12 cellular contexts compared by ENCODE assay signal in genomic region chr19:55598034-55598433, GRCh38. TPM values are rescaled to one million over a fixed set of nuclear protein-coding genes. Genes with fewer than 3 reads are reported as not detected.
DNase-seq lines count a peak whose midpoint lies in the region; ATAC-seq, FAIRE-seq and TF ChIP-seq lines count a peak whose summit lies in the region.
"Had no signal": no experiment of that assay in that cellular context is flagged by ENCODE, and none has a peak within 500 bp of the region (broad histone marks: within the 10 kb centered on the region; RNA-seq: fewer than 3 reads in every experiment).

No MANE protein-coding gene starts in this region.

- no peak overlapping the region for H2AFZ ChIP-seq in K562 (ENCODE audit: low read depth, low read length)
- H2AFZ ChIP-seq in neural cell (ENCODE audit: low read depth, low read length) = no peak overlapping the region

- H3K4me1 ChIP-seq in ES-I3 (ENCODE audit: insufficient read depth, low read length) = 0 out of 2 replicates have a peak, but pooled peaks cover 5% of the 10 kb centered on the region
- peaks cover 15 to 27% of the 10 kb centered on the region in 2 experiments; a peak in 4 of 5 replicates for H3K4me1 ChIP-seq in K562 (replicated peaks in 1 of 2; ENCODE audit: control insufficient read depth in 2 of 2, insufficient read depth in 2 of 2, low read length in 2 of 2)
- no peaks in the 10 kb centered on the region for H3K4me1 ChIP-seq in colonic mucosa

- in situ Hi-C loops in K562 (cut with MboI) = no loop called here

- no peaks in the 10 kb centered on the region for H3K36me3 ChIP-seq in ES-I3 (ENCODE audit: insufficient read depth, low read length)
- peaks cover 32% of the 10 kb centered on the region; the same call in 2 of the 3 replicates for H3K36me3 ChIP-seq in K562 (ENCODE audit: control insufficient read depth, insufficient read depth, low read length)
- H3K36me3 ChIP-seq in neural cell (ENCODE audit: insufficient read depth, low read length) = no peaks in the 10 kb centered on the region
- no peaks in the 10 kb centered on the region for H3K36me3 ChIP-seq in colonic mucosa

- H3K9ac ChIP-seq in ES-I3 (ENCODE audit: low read depth, low read length) (peak overlapping the region; percentile 56; the same call in 1 of the 2 replicates), K562 (ENCODE audit: insufficient read depth in 1 of 2, low read depth in 2 of 2, low read length in 2 of 2) (no peak overlapping the region), neural cell (ENCODE audit: low read length) (no peak overlapping the region), colonic mucosa (ENCODE audit: low read depth in 2 of 2, low read length in 2 of 2) (no peak overlapping the region)

- no peaks in the 10 kb centered on the region for H3F3A ChIP-seq in neural cell (ENCODE audit: insufficient read depth, low read length, poor library complexity, severe bottlenecking)

- no peaks in the 10 kb centered on the region for H4K20me1 ChIP-seq in K562 (replicated peaks; ENCODE audit: control insufficient read depth, insufficient read depth, low read length)
- H4K20me1 ChIP-seq in neural cell (ENCODE audit: insufficient read depth) = no peaks in the 10 kb centered on the region

- DNase-seq in K562 (ENCODE audit: extremely low read depth in 1 of 4, low spot score in 3 of 4) = peak in 1 of 4 experiments; percentile 9
- no peak for DNase-seq in colonic mucosa
- no peak for DNase-seq in H4 (ENCODE audit: low spot score)
- no peak for DNase-seq in stimulated activated naive CD8-positive, alpha-beta T cell treated with anti-CD3 and anti-CD28 coated beads, Interleukin-15, Interleukin-2, amounts not matched to agents 100 U/mL and 50 U/mL, for 24 hours
- DNase-seq: activated naive CD8-positive, alpha-beta T cell treated with anti-CD3 and anti-CD28 coated beads for 36 hours; EL; tibial artery had no signal

- no TSS peak for BruUV-seq in K562 (replicated peaks; lab: Mats Ljungman, UMichigan)

- TF ChIP-seq CTCF in 22Rv1 (IDR thresholded peaks at IDR 0.05) (no peak), K562 (IDR thresholded peaks at IDR 0.05 in 2 of 3, conservative IDR thresholded peaks at IDR 0.05 in 1 of 3; ENCODE audit: insufficient read depth in 2 of 3, low read depth in 1 of 3, low read length in 3 of 3) (no peak), neural cell (IDR thresholded peaks at IDR 0.05; ENCODE audit: poor library complexity, severe bottlenecking) (no peak), colonic mucosa (IDR thresholded peaks at IDR 0.05) (no peak)

- POLR2A ChIA-PET in K562 (lab: Yijun Ruan, JAX) = interaction anchor here (3.4 kb wide), 1 partner anchor 10 kb away, joined by 22 read pairs; no protein-coding TSS in a partner anchor

- H3K4me3 ChIP-seq in K562 = no peak overlapping the region
- peak overlapping the region; percentile 75 for H3K4me3 ChIP-seq in neural cell (ENCODE audit: low read length)
- H3K4me3 ChIP-seq in colonic mucosa = no peak overlapping the region

- H3K9me3 ChIP-seq in ES-I3 (ENCODE audit: control insufficient read depth, insufficient read depth, low read length) (no peaks in the 10 kb centered on the region), K562 (replicated peaks; ENCODE audit: control insufficient read depth, insufficient read depth, low read depth, low read length) (peaks cover 3% of the 10 kb centered on the region; the same call in 1 of the 2 replicates), neural cell (ENCODE audit: low read length) (no peaks in the 10 kb centered on the region), colonic mucosa (no peaks in the 10 kb centered on the region)
- H3K9me3 ChIP-seq: pancreas, tibial artery had no signal

- 0 out of 2 replicates have a peak overlapping the region, but pooled peaks have one; percentile 51 for H3K4me2 ChIP-seq in K562 (ENCODE audit: insufficient read depth, low read length)
- no peak overlapping the region for H3K4me2 ChIP-seq in neural cell (ENCODE audit: low read length)

- WGBS in K562 (ENCODE audit: insufficient coverage, low coverage, missing lambda C conversion rate) = 97% methylated on average over 9 of the region's 9 CpGs

- intact Hi-C loops in K562 (cut with micrococcal nuclease) (no loop called here), colonic mucosa (cut with DNase I) (no loop called here)

- ATAC-seq in K562 (no peak), GM18858 (IDR thresholded peaks at IDR 0.05; ENCODE audit: unreplicated experiment) (no peak)
- ATAC-seq in stimulated activated naive CD8-positive, alpha-beta T cell treated with anti-CD3 and anti-CD28 coated beads, Interleukin-15, Interleukin-2, amounts not matched to agents 100 U/mL and 50 U/mL, for 24 hours = no peak

- H3K27ac ChIP-seq in 22Rv1 (peak overlapping the region; percentile 98), K562 (ENCODE audit: extremely low read depth, low read depth, low read length) (no peak overlapping the region), neural cell (ENCODE audit: low read length) (no peak overlapping the region), colonic mucosa (no peak overlapping the region)

- H3K27me3 ChIP-seq in K562 (ENCODE audit: control insufficient read depth in 2 of 2, insufficient read depth in 2 of 2, low read length in 2 of 2) (no peaks in the 10 kb centered on the region), neural cell (ENCODE audit: insufficient read depth, low read depth, low read length) (no peaks in the 10 kb centered on the region), colonic mucosa (no peaks in the 10 kb centered on the region)
- H3K27me3 ChIP-seq: pancreas, tibial artery had no signal

- no peak for TF ChIP-seq EP300 in K562 (IDR thresholded peaks at IDR 0.05; ENCODE audit: low read length)
- TF ChIP-seq EP300 in neural cell (conservative IDR thresholded peaks at IDR 0.05; ENCODE audit: poor library complexity, severe bottlenecking) = no peak

- H3K79me2 ChIP-seq in K562 (ENCODE audit: control insufficient read depth, insufficient read depth, low read length) (peaks cover 18% of the 10 kb centered on the region), neural cell (replicated peaks; ENCODE audit: insufficient read depth, low read length) (peaks cover 5% of the 10 kb centered on the region)

- no peak for FAIRE-seq in K562 (lab: Jason Lieb, UNC)
- FAIRE-seq: pancreas had no signal

- CTCF ChIA-PET in K562 (lab: Yijun Ruan, JAX; ENCODE audit: low intra/inter-chr PET ratio) = no interaction called here

- TF ChIP-seq RAD21 in K562 (CRISPR knock-in tag; conservative IDR thresholded peaks at IDR 0.05 in 1 of 2, IDR thresholded peaks at IDR 0.05 in 1 of 2) (no peak), neural cell (conservative IDR thresholded peaks at IDR 0.05) (no peak)

- no peaks in the 10 kb centered on the region for H3K9me2 ChIP-seq in neural cell (ENCODE audit: insufficient read depth, low read length)

- no peaks in the 10 kb centered on the region for H3K9me1 ChIP-seq in K562 (ENCODE audit: control insufficient read depth, insufficient read depth, low read length)

- TF ChIP-seq POLR2A in K562 (conservative IDR thresholded peaks at IDR 0.05) = no peak

RNA-seq across cellular contexts. Expression of gene FIZ1, which starts 1.3 kb away (rescaled TPM):
- 4.3 and 8.7 TPM in 2 replicates for total RNA-seq in K562 (2011; cell fraction: chromatin; rRNA removed; ENCODE audit: low replicate concordance)
- total RNA-seq in K562 (2011; cell fraction: nucleolus; rRNA removed) = 5.7 and 6.8 TPM in 2 replicates
- 6.9 and 7.8 TPM in 2 replicates for total RNA-seq in K562 (2011; cell fraction: nucleoplasm; rRNA removed)
- total RNA-seq in K562 (2014; rRNA removed) (5.9 and 7.3 TPM in 2 replicates), K562 (2014; rRNA removed; fragmentation: Illumina TruSeq; extraction: Trizol) (2.3 and 3.2 TPM in 2 replicates), K562 (2015; rRNA removed; fragmentation: Illumina TruSeq; extraction: Trizol) (4.7 and 5.5 TPM in 2 replicates), K562 (2021) (14.4 and 17.5 TPM in 2 replicates), colonic mucosa (10 to 100 TPM; 12.2 to 14.5 TPM)
- polyA plus RNA-seq in K562 (2011; rRNA removed) (3.8 and 4.7 TPM in 2 replicates), K562 (2014; fragmentation: Illumina TruSeq; extraction: Trizol) (8.7 TPM in 2 replicates), K562 (2014; fragmentation: Nextera tagmentation; extraction: Ambion mirVana) (under 1 TPM; 0.79 to 0.81 TPM), K562 (2014; rRNA removed) (5.7 and 5.8 TPM in 2 replicates), neural cell (5.1 and 7.4 TPM in 2 replicates)
- 3.5 and 7.4 TPM in 2 replicates for polyA plus RNA-seq in K562 (2011; cell fraction: cytosol; rRNA removed)
- polyA plus RNA-seq in K562 (2011; cell fraction: nucleus; rRNA removed) = 7.6 and 10.7 TPM in 2 replicates
- 10.6 and 12.2 TPM in 2 replicates for polyA plus RNA-seq in K562 (2012)
- polyA minus RNA-seq in K562 (2011; rRNA and poly(A)+ RNA removed) = 2.1 and 3.1 TPM in 2 replicates
- 5.5 and 6.6 TPM in 2 replicates for polyA minus RNA-seq in K562 (2011; cell fraction: cytosol; rRNA and poly(A)+ RNA removed)
- 2.8 and 3.4 TPM in 2 replicates for polyA minus RNA-seq in K562 (2011; cell fraction: nucleus; rRNA and poly(A)+ RNA removed)
- polyA minus RNA-seq in neural cell = 9.4 and 12.7 TPM in 2 replicates
- 5.1 and 7.8 TPM in 2 replicates for total RNA-seq in H4 (2014; rRNA removed; shearing (Covaris generic))

RNA-seq across cellular contexts. Expression of gene ZNF524, which starts 2.1 kb away (rescaled TPM):
- 3.2 and 12.0 TPM in 2 replicates for total RNA-seq in K562 (2011; cell fraction: chromatin; rRNA removed; ENCODE audit: low replicate concordance)
- 12.4 and 13.0 TPM in 2 replicates for total RNA-seq in K562 (2011; cell fraction: nucleolus; rRNA removed)
- total RNA-seq in K562 (2011; cell fraction: nucleoplasm; rRNA removed) = 7.3 and 7.5 TPM in 2 replicates
- 14.7 and 23.6 TPM in 2 replicates for total RNA-seq in K562 (2014; rRNA removed)
- 0.55 and 1.2 TPM in 2 replicates for total RNA-seq in K562 (2014; rRNA removed; fragmentation: Illumina TruSeq; extraction: Trizol)
- 5.6 and 6.4 TPM in 2 replicates for total RNA-seq in K562 (2015; rRNA removed; fragmentation: Illumina TruSeq; extraction: Trizol)
- 15.6 and 16.7 TPM in 2 replicates for total RNA-seq in K562 (2021)
- 2.9 and 3.7 TPM in 2 replicates for polyA plus RNA-seq in K562 (2011; rRNA removed)
- polyA plus RNA-seq in K562 (2011; cell fraction: cytosol; rRNA removed) = 6.8 and 21.8 TPM in 2 replicates
- polyA plus RNA-seq in K562 (2011; cell fraction: nucleus; rRNA removed) = 9.0 and 14.1 TPM in 2 replicates
- polyA plus RNA-seq in K562 (2012) = 7.6 and 20.4 TPM in 2 replicates
- polyA plus RNA-seq in K562 (2014; fragmentation: Illumina TruSeq; extraction: Trizol) = 1.4 and 5.4 TPM in 2 replicates
- polyA plus RNA-seq in K562 (2014; fragmentation: Nextera tagmentation; extraction: Ambion mirVana) = under 1 TPM; 0.08 to 0.10 TPM
- 13.1 and 14.4 TPM in 2 replicates for polyA plus RNA-seq in K562 (2014; rRNA removed)
- polyA minus RNA-seq in K562 (2011; rRNA and poly(A)+ RNA removed) = 0.30 and 0.67 TPM in 2 replicates
- 5.1 and 7.1 TPM in 2 replicates for polyA minus RNA-seq in K562 (2011; cell fraction: cytosol; rRNA and poly(A)+ RNA removed)
- 5.9 and 6.3 TPM in 2 replicates for polyA minus RNA-seq in K562 (2011; cell fraction: nucleus; rRNA and poly(A)+ RNA removed)
- 3.2 and 3.9 TPM in 2 replicates for polyA plus RNA-seq in neural cell
- polyA minus RNA-seq in neural cell = 2.9 and 5.1 TPM in 2 replicates
- total RNA-seq in colonic mucosa = 10 to 100 TPM; 30.4 to 33.9 TPM
- total RNA-seq in H4 (2014; rRNA removed; shearing (Covaris generic)) = 16.7 and 21.9 TPM in 2 replicates

RNA-seq across cellular contexts. Expression of gene ZNF865, which starts 7.4 kb away (rescaled TPM):
- total RNA-seq in K562 (2011; cell fraction: chromatin; rRNA removed; ENCODE audit: low replicate concordance) = 2.2 and 8.0 TPM in 2 replicates
- 8.0 and 10.0 TPM in 2 replicates for total RNA-seq in K562 (2011; cell fraction: nucleolus; rRNA removed)
- total RNA-seq in K562 (2011; cell fraction: nucleoplasm; rRNA removed) = 4.9 and 5.2 TPM in 2 replicates
- 1.6 and 2.3 TPM in 2 replicates for total RNA-seq in K562 (2014; rRNA removed)
- total RNA-seq in K562 (2014; rRNA removed; fragmentation: Illumina TruSeq; extraction: Trizol) = 0.29 and 0.40 TPM in 2 replicates
- total RNA-seq in K562 (2015; rRNA removed; fragmentation: Illumina TruSeq; extraction: Trizol) = 1.4 and 1.5 TPM in 2 replicates
- total RNA-seq in K562 (2021) = 18.6 and 18.8 TPM in 2 replicates
- polyA plus RNA-seq in K562 (2011; rRNA removed) = 1.2 and 1.5 TPM in 2 replicates
- 2.0 and 9.6 TPM in 2 replicates for polyA plus RNA-seq in K562 (2011; cell fraction: cytosol; rRNA removed)
- 1.6 and 4.8 TPM in 2 replicates for polyA plus RNA-seq in K562 (2011; cell fraction: nucleus; rRNA removed)
- 6.0 and 10.0 TPM in 2 replicates for polyA plus RNA-seq in K562 (2012)
- polyA plus RNA-seq in K562 (2014; fragmentation: Illumina TruSeq; extraction: Trizol) = 1.8 and 2.3 TPM in 2 replicates
- not detected for polyA plus RNA-seq in K562 (2014; fragmentation: Nextera tagmentation; extraction: Ambion mirVana)
- 6.7 and 6.9 TPM in 2 replicates for polyA plus RNA-seq in K562 (2014; rRNA removed)
- 0.24 and 0.60 TPM in 2 replicates for polyA minus RNA-seq in K562 (2011; rRNA and poly(A)+ RNA removed)
- polyA minus RNA-seq in K562 (2011; cell fraction: cytosol; rRNA and poly(A)+ RNA removed) = 7.3 and 9.8 TPM in 2 replicates
- 1.1 and 1.5 TPM in 2 replicates for polyA minus RNA-seq in K562 (2011; cell fraction: nucleus; rRNA and poly(A)+ RNA removed)
- polyA plus RNA-seq in neural cell = 1.7 and 2.1 TPM in 2 replicates
- polyA minus RNA-seq in neural cell = 3.4 and 4.3 TPM in 2 replicates
- 10 to 100 TPM; 12.9 to 13.1 TPM for total RNA-seq in colonic mucosa
- 1.0 TPM in 2 replicates for total RNA-seq in H4 (2014; rRNA removed; shearing (Covaris generic))

RNA-seq across cellular contexts. Expression of gene ZNF579, which starts 17.4 kb away (rescaled TPM):
- total RNA-seq in K562 (2011; cell fraction: chromatin; rRNA removed; ENCODE audit: low replicate concordance) = 39.4 and 55.2 TPM in 2 replicates
- 10.7 TPM in 2 replicates for total RNA-seq in K562 (2011; cell fraction: nucleolus; rRNA removed)
- 25.4 and 86.3 TPM in 2 replicates for total RNA-seq in K562 (2011; cell fraction: nucleoplasm; rRNA removed)
- total RNA-seq in K562 (2014; rRNA removed) = 3.8 and 5.9 TPM in 2 replicates
- total RNA-seq in K562 (2014; rRNA removed; fragmentation: Illumina TruSeq; extraction: Trizol) = 1.0 and 1.3 TPM in 2 replicates
- 1.2 and 1.3 TPM in 2 replicates for total RNA-seq in K562 (2015; rRNA removed; fragmentation: Illumina TruSeq; extraction: Trizol)
- 15.0 and 15.9 TPM in 2 replicates for total RNA-seq in K562 (2021)
- 1.6 and 3.3 TPM in 2 replicates for polyA plus RNA-seq in K562 (2011; rRNA removed)
- polyA plus RNA-seq in K562 (2011; cell fraction: cytosol; rRNA removed) = 3.0 and 6.5 TPM in 2 replicates
- polyA plus RNA-seq in K562 (2011; cell fraction: nucleus; rRNA removed) = 17.0 and 20.1 TPM in 2 replicates
- polyA plus RNA-seq in K562 (2012) = 6.7 and 9.7 TPM in 2 replicates
- 3.3 and 3.9 TPM in 2 replicates for polyA plus RNA-seq in K562 (2014; fragmentation: Illumina TruSeq; extraction: Trizol)
- under 1 TPM; 0.06 to 0.08 TPM for polyA plus RNA-seq in K562 (2014; fragmentation: Nextera tagmentation; extraction: Ambion mirVana)
- polyA plus RNA-seq in K562 (2014; rRNA removed) = 3.4 and 4.9 TPM in 2 replicates
- 3.0 and 4.6 TPM in 2 replicates for polyA minus RNA-seq in K562 (2011; rRNA and poly(A)+ RNA removed)
- polyA minus RNA-seq in K562 (2011; cell fraction: cytosol; rRNA and poly(A)+ RNA removed) = 5.6 and 7.0 TPM in 2 replicates
- polyA minus RNA-seq in K562 (2011; cell fraction: nucleus; rRNA and poly(A)+ RNA removed) = 4.6 and 5.4 TPM in 2 replicates
- 7.4 and 10.8 TPM in 2 replicates for polyA plus RNA-seq in neural cell
- polyA minus RNA-seq in neural cell = 9.8 and 12.4 TPM in 2 replicates
- 1 to 10 TPM; 8.0 to 8.7 TPM for total RNA-seq in colonic mucosa
- total RNA-seq in H4 (2014; rRNA removed; shearing (Covaris generic)) = 2.5 and 4.6 TPM in 2 replicates

RNA-seq across cellular contexts. Expression of gene ZNF784, which starts 26.3 kb away (rescaled TPM):
- total RNA-seq in K562 (2011; cell fraction: chromatin; rRNA removed; ENCODE audit: low replicate concordance) = 6.3 and 14.3 TPM in 2 replicates
- total RNA-seq in K562 (2011; cell fraction: nucleolus; rRNA removed) = 10.0 and 12.5 TPM in 2 replicates
- 7.7 and 9.6 TPM in 2 replicates for total RNA-seq in K562 (2011; cell fraction: nucleoplasm; rRNA removed)
- 2.0 and 3.8 TPM in 2 replicates for total RNA-seq in K562 (2014; rRNA removed)
- 1.6 TPM in 2 replicates for total RNA-seq in K562 (2014; rRNA removed; fragmentation: Illumina TruSeq; extraction: Trizol)
- 2.7 and 3.2 TPM in 2 replicates for total RNA-seq in K562 (2015; rRNA removed; fragmentation: Illumina TruSeq; extraction: Trizol)
- 4.6 and 6.1 TPM in 2 replicates for total RNA-seq in K562 (2021)
- 2.1 and 3.5 TPM in 2 replicates for polyA plus RNA-seq in K562 (2011; rRNA removed)
- 2.0 and 4.3 TPM in 2 replicates for polyA plus RNA-seq in K562 (2011; cell fraction: cytosol; rRNA removed)
- 11.3 and 16.1 TPM in 2 replicates for polyA plus RNA-seq in K562 (2011; cell fraction: nucleus; rRNA removed)
- polyA plus RNA-seq in K562 (2012) = 7.3 and 7.9 TPM in 2 replicates
- 4.1 and 5.1 TPM in 2 replicates for polyA plus RNA-seq in K562 (2014; fragmentation: Illumina TruSeq; extraction: Trizol)
- under 1 TPM; 0.14 to 0.17 TPM for polyA plus RNA-seq in K562 (2014; fragmentation: Nextera tagmentation; extraction: Ambion mirVana)
- polyA plus RNA-seq in K562 (2014; rRNA removed) = 4.1 and 4.4 TPM in 2 replicates
- polyA minus RNA-seq in K562 (2011; rRNA and poly(A)+ RNA removed) = 1.4 TPM in 2 replicates
- 1.3 and 2.6 TPM in 2 replicates for polyA minus RNA-seq in K562 (2011; cell fraction: cytosol; rRNA and poly(A)+ RNA removed)
- 2.7 TPM in 2 replicates for polyA minus RNA-seq in K562 (2011; cell fraction: nucleus; rRNA and poly(A)+ RNA removed)
- polyA plus RNA-seq in neural cell = 10.3 and 10.7 TPM in 2 replicates
- 11.6 and 13.4 TPM in 2 replicates for polyA minus RNA-seq in neural cell
- 10 to 100 TPM in 1 of 2 donors, 1 to 10 TPM in 1; 9.9 to 10.2 TPM for total RNA-seq in colonic mucosa
- 5.2 and 7.2 TPM in 2 replicates for total RNA-seq in H4 (2014; rRNA removed; shearing (Covaris generic))
